22 cellular contexts compared by ENCODE assay signal in genomic region chr10:12728569-12728968, GRCh38.
DNase-seq lines count a peak whose midpoint lies in the region; ATAC-seq, FAIRE-seq and TF ChIP-seq lines count a peak whose summit lies in the region.
"Had no signal": no experiment of that assay in that cellular context is flagged by ENCODE, and none has a peak within 500 bp of the region (broad histone marks: within the 10 kb centered on the region; RNA-seq: fewer than 3 reads in every experiment).

No MANE protein-coding gene starts in this region.

- BruUV-seq in HepG2 (replicated peaks; lab: Mats Ljungman, UMichigan) = no TSS peak

- no peak overlapping the region for H3K27ac ChIP-seq in HepG2 (ENCODE audit: extremely low read length, insufficient read depth, low read length)
- H3K27ac ChIP-seq in right lobe of liver = no peak overlapping the region
- peak overlapping the region; percentile 58 to 83 (median 72) for H3K27ac ChIP-seq in esophagus muscularis mucosa (replicated peaks in 1 of 4)
- H3K27ac ChIP-seq in neural cell (ENCODE audit: low read length) = peak overlapping the region; percentile 22
- no peak overlapping the region for H3K27ac ChIP-seq in colonic mucosa
- H3K27ac ChIP-seq: adrenal gland, C4-2B, cardiac muscle cell, HL-60 had no signal

- H3K9ac ChIP-seq in HepG2 (ENCODE audit: insufficient read depth, low read depth, low read length) (no peak overlapping the region), neural cell (ENCODE audit: low read length) (no peak overlapping the region), colonic mucosa (ENCODE audit: low read depth in 2 of 2, low read length in 2 of 2) (no peak overlapping the region)

- peaks cover 4% of the 10 kb centered on the region for H3F3A ChIP-seq in neural cell (ENCODE audit: insufficient read depth, low read length, poor library complexity, severe bottlenecking)

- H3K9me3 ChIP-seq in HepG2 (ENCODE audit: low read length) = no peaks in the 10 kb centered on the region
- no peaks in the 10 kb centered on the region for H3K9me3 ChIP-seq in right lobe of liver
- no peaks in the 10 kb centered on the region for H3K9me3 ChIP-seq in esophagus muscularis mucosa
- H3K9me3 ChIP-seq in neural cell (ENCODE audit: low read length) = no peaks in the 10 kb centered on the region
- H3K9me3 ChIP-seq in colonic mucosa = no peaks in the 10 kb centered on the region
- H3K9me3 ChIP-seq: adrenal gland had no signal

- H3K4me3 ChIP-seq in HepG2 (replicated peaks in 1 of 3; ENCODE audit: insufficient read depth in 1 of 3, low read depth in 2 of 3, low read length in 3 of 3) (no peak overlapping the region), right lobe of liver (no peak overlapping the region), esophagus muscularis mucosa (peak overlapping the region in 2 of 4 donors; percentile 15 to 24), neural cell (ENCODE audit: low read length) (peak overlapping the region; percentile 11), colonic mucosa (no peak overlapping the region)
- H3K4me3 ChIP-seq: adrenal gland, cardiac muscle cell had no signal

- intact Hi-C loops in HepG2 (cut with micrococcal nuclease; ENCODE audit: unreplicated experiment) (no loop called here), right lobe of liver (cut with DNase I) (no loop called here), esophagus muscularis mucosa (cut with DNase I) (no loop called here), colonic mucosa (cut with DNase I) (no loop called here)

- TF ChIP-seq CTCF in HepG2 (CRISPR knock-in tag; IDR thresholded peaks at IDR 0.05) (no peak), right lobe of liver (IDR thresholded peaks at IDR 0.05) (no peak), esophagus muscularis mucosa (IDR thresholded peaks at IDR 0.05) (no peak), neural cell (IDR thresholded peaks at IDR 0.05; ENCODE audit: poor library complexity, severe bottlenecking) (peak; percentile 25), colonic mucosa (IDR thresholded peaks at IDR 0.05) (no peak)

- no peak for TF ChIP-seq POLR2A in HepG2 (IDR thresholded peaks at IDR 0.05; ENCODE audit: insufficient read depth in 1 of 2, low read depth in 2 of 2, low read length in 2 of 2)
- no peak for TF ChIP-seq POLR2A in right lobe of liver (IDR thresholded peaks at IDR 0.05)
- no peak for TF ChIP-seq POLR2A in esophagus muscularis mucosa (IDR thresholded peaks at IDR 0.05; ENCODE audit: low read depth)

- in situ Hi-C loops in HepG2 (cut with HindIII; ENCODE audit: extremely low pct_ligation_motif_present, low pct_unique_long_range_greater_than_20kb) = no loop called here

- H3K9me2 ChIP-seq in neural cell (ENCODE audit: insufficient read depth, low read length) = no peaks in the 10 kb centered on the region

- ATAC-seq in HepG2 = no peak
- no peak for ATAC-seq in right lobe of liver
- ATAC-seq in HG02938 (IDR thresholded peaks at IDR 0.05; ENCODE audit: unreplicated experiment) = no peak
- ATAC-seq: activated CD8-positive, alpha-beta T cell treated with anti-CD3 and anti-CD28 coated beads for 36 hours; left ventricle myocardium superior had no signal

- POLR2A ChIA-PET in HepG2 (lab: Yijun Ruan, JAX) = no interaction called here

- no peak for FAIRE-seq in HepG2 (lab: Jason Lieb, UNC)
- FAIRE-seq: urothelium cell line had no signal

- TF ChIP-seq RAD21 in HepG2 (CRISPR knock-in tag; IDR thresholded peaks at IDR 0.05) = no peak
- peak; percentile 16 for TF ChIP-seq RAD21 in neural cell (conservative IDR thresholded peaks at IDR 0.05)

- H3K4me1 ChIP-seq in HepG2 (ENCODE audit: insufficient read depth, low read length) (no peaks in the 10 kb centered on the region), right lobe of liver (no peaks in the 10 kb centered on the region), esophagus muscularis mucosa (peaks cover 0 to 34% (median 29%) of the 10 kb centered on the region in 4 donors), colonic mucosa (no peaks in the 10 kb centered on the region)

- no peak for DNase-seq in HepG2 (ENCODE audit: low spot score)
- no peak for DNase-seq in right lobe of liver
- no peak for DNase-seq in esophagus muscularis mucosa (ENCODE audit: extremely low spot score)
- no peak for DNase-seq in middle frontal gyrus (ENCODE audit: extremely low spot score, low spot score)
- DNase-seq in foreskin melanocyte = no peak
- no peak for DNase-seq in colonic mucosa
- DNase-seq: activated CD8-positive, alpha-beta T cell treated with anti-CD3 and anti-CD28 coated beads for 36 hours; activated gamma-delta T cell treated with Interleukin-2 at 50 U/mL for 16 hours; activated T-cell treated with anti-CD3 and anti-CD28 coated beads for 4 hours; GOT3; hippocampal formation; left ventricle myocardium superior; NCI-H524 treated with DMSO at 0.1 percent for 48 hours; retina; T-helper 9 cell had no signal

- H3K4me2 ChIP-seq in HepG2 (ENCODE audit: low read depth, low read length) (no peak overlapping the region), neural cell (ENCODE audit: low read length) (no peak overlapping the region)

- H3K27me3 ChIP-seq in HepG2 (ENCODE audit: control insufficient read depth in 1 of 2, insufficient read depth in 2 of 2, low read length in 2 of 2) = peaks cover 5 to 20% of the 10 kb centered on the region in 2 experiments; a peak in 4 of 5 replicates
- H3K27me3 ChIP-seq in right lobe of liver = no peaks in the 10 kb centered on the region
- H3K27me3 ChIP-seq in esophagus muscularis mucosa = no peaks in the 10 kb centered on the region
- H3K27me3 ChIP-seq in neural cell (ENCODE audit: insufficient read depth, low read depth, low read length) = no peaks in the 10 kb centered on the region
- H3K27me3 ChIP-seq in colonic mucosa = no peaks in the 10 kb centered on the region
- H3K27me3 ChIP-seq: adrenal gland, cardiac muscle cell had no signal

- CTCF ChIA-PET in HepG2 (lab: Yijun Ruan, JAX; ENCODE audit: low intra/inter-chr PET ratio, low total read pairs) = no interaction called here

- H3K79me2 ChIP-seq in HepG2 (ENCODE audit: insufficient read depth, low read length) = no peaks in the 10 kb centered on the region
- no peaks in the 10 kb centered on the region for H3K79me2 ChIP-seq in neural cell (replicated peaks; ENCODE audit: insufficient read depth, low read length)

- no peaks in the 10 kb centered on the region for H4K20me1 ChIP-seq in HepG2 (ENCODE audit: insufficient read depth, low read length)
- no peaks in the 10 kb centered on the region for H4K20me1 ChIP-seq in neural cell (ENCODE audit: insufficient read depth)

- H2AFZ ChIP-seq in HepG2 (ENCODE audit: low read length) (no peak overlapping the region), neural cell (ENCODE audit: low read depth, low read length) (no peak overlapping the region)

- H3K36me3 ChIP-seq in HepG2 (replicated peaks in 1 of 2; ENCODE audit: control insufficient read depth in 1 of 2, insufficient read depth in 2 of 2, low read length in 2 of 2) = no peaks in the 10 kb centered on the region
- no peaks in the 10 kb centered on the region for H3K36me3 ChIP-seq in right lobe of liver
- no peaks in the 10 kb centered on the region for H3K36me3 ChIP-seq in esophagus muscularis mucosa
- no peaks in the 10 kb centered on the region for H3K36me3 ChIP-seq in neural cell (ENCODE audit: insufficient read depth, low read length)
- no peaks in the 10 kb centered on the region for H3K36me3 ChIP-seq in colonic mucosa
- H3K36me3 ChIP-seq: adrenal gland, cardiac muscle cell had no signal

- TF ChIP-seq EP300 in HepG2 (IDR thresholded peaks at IDR 0.05; ENCODE audit: low read depth in 2 of 2, low read length in 2 of 2) (no peak), HepG2 (CRISPR knock-in tag; IDR thresholded peaks at IDR 0.05; ENCODE audit: borderline replicate concordance) (no peak), esophagus muscularis mucosa (IDR thresholded peaks at IDR 0.05) (no peak), neural cell (conservative IDR thresholded peaks at IDR 0.05; ENCODE audit: poor library complexity, severe bottlenecking) (peak; percentile 25)

- 52% methylated on average over 10 of the region's 12 CpGs for WGBS in HepG2 (ENCODE audit: low lambda C conversion rate)
- WGBS in right lobe of liver (ENCODE audit: insufficient coverage, low coverage, low lambda C conversion rate, missing lambda C conversion rate) = 73% methylated on average over 8 of the region's 12 CpGs
- 72% methylated on average over 12 of the region's 12 CpGs for WGBS in esophagus muscularis mucosa

TF ChIP-seq in HepG2, 621 proteins besides CTCF, POLR2A, EP300 and RAD21:
- TF ChIP-seq GABPA (IDR thresholded peaks at IDR 0.05; ENCODE audit: low read depth, low read length) (0 out of 2 replicates have a peak, but pooled peaks have one; percentile 6), GABPA (CRISPR knock-in tag; IDR thresholded peaks at IDR 0.05; ENCODE audit: low read depth) (no peak), THAP11 (CRISPR knock-in tag; IDR thresholded peaks at IDR 0.05) (no peak)

TF ChIP-seq in neural cell, 6 proteins besides CTCF, POLR2A, EP300 and RAD21 (continues in another document):
- TF ChIP-seq REST (IDR thresholded peaks at IDR 0.05; ENCODE audit: borderline replicate concordance) (no peak), SMC3 (conservative IDR thresholded peaks at IDR 0.05; ENCODE audit: poor library complexity) (no peak), MXI1 (conservative IDR thresholded peaks at IDR 0.05; ENCODE audit: poor library complexity, severe bottlenecking) (no peak), TAF1 (IDR thresholded peaks at IDR 0.05; ENCODE audit: low read depth) (no peak), POLR2AphosphoS5 (IDR thresholded peaks at IDR 0.05) (no peak)

Comparison
In these comparisons a context has a peak if more than half of its experiments do, and no peak if none do; other contexts are left out.
1. H3K27ac ChIP-seq: peak in esophagus muscularis mucosa (4 of 4) and neural cell (single experiment); none in HepG2 (single experiment), right lobe of liver (0 of 3) and colonic mucosa (single experiment).